ENCODE assay signal across 34 cellular contexts in the genomic region with DNA sequence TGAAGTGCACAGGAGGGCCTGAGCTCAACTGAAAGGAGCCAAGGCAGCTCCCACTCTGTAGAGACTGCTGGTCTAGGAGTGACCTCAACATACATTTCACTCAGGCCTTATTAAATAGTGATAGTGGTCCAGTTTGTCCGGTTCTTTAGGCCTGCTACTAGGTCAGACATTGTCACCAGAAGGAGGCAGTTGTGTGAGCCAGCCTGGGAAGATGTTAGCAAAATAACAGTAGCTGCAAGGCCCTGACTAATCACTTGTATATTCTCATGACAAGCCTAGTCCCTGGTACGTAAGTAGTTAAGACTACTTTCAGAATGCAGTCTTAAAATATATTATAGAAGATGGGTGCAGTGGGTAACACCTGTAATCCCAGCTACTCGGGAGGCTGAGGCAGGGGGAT.
DNase-seq lines count a peak whose midpoint lies in the region; ATAC-seq and TF ChIP-seq lines count a peak whose summit lies in the region.
"Had no signal": no experiment of that assay in that cellular context is flagged by ENCODE, and none has a peak within 500 bp of the region (broad histone marks: within the 10 kb centered on the region; RNA-seq: fewer than 3 reads in every experiment).

No MANE protein-coding gene starts in this region.

- H3K9me3 Mint-ChIP-seq in activated naive CD4-positive, alpha-beta T cell treated with anti-CD3 and anti-CD28 coated beads, Interleukin-2, amount 50 U/mL, for 72 hours, result peaks cover 0 to 4% of the 10 kb centered on the region in 2 donors
- H3K9me3 Mint-ChIP-seq: activated naive CD8-positive, alpha-beta T cell treated with anti-CD3 and anti-CD28 coated beads for 36 hours had no signal

- H3K36me3 Mint-ChIP-seq in activated naive CD4-positive, alpha-beta T cell treated with anti-CD3 and anti-CD28 coated beads, Interleukin-2, amount 50 U/mL, for 72 hours, result no peaks in the 10 kb centered on the region
- H3K36me3 Mint-ChIP-seq: activated naive CD8-positive, alpha-beta T cell treated with anti-CD3 and anti-CD28 coated beads for 36 hours; naive B cell; WTC11 had no signal

- ATAC-seq in right lobe of liver, result no peak
- ATAC-seq in activated naive CD4-positive, alpha-beta T cell treated with anti-CD3 and anti-CD28 coated beads, Interleukin-2, amount 50 U/mL, for 72 hours, result no peak
- ATAC-seq: K562, Panc1, psoas muscle, WTC11 had no signal

- H3K36me3 ChIP-seq in right lobe of liver, result no peaks in the 10 kb centered on the region
- H3K36me3 ChIP-seq: neutrophil, sigmoid colon, stomach, thyroid gland had no signal

- intact Hi-C loops in right lobe of liver (cut with DNase I), result no loop called here

- TF ChIP-seq CTCF in fibroblast of mammary gland (conservative IDR thresholded peaks at IDR 0.05; ENCODE audit: control insufficient read depth, insufficient read depth, low read depth, low read length), result no peak
- TF ChIP-seq CTCF in right lobe of liver (IDR thresholded peaks at IDR 0.05), result no peak

- H3K4me3 ChIP-seq in fibroblast of mammary gland (ENCODE audit: control insufficient read depth, low read depth, low read length), result no peak overlapping the region
- H3K4me3 ChIP-seq in right lobe of liver, result no peak overlapping the region
- H3K4me3 ChIP-seq: coronary artery, K562, psoas muscle, sigmoid colon, stomach, thyroid gland had no signal

- no peak for TF ChIP-seq POLR2A in right lobe of liver (IDR thresholded peaks at IDR 0.05)

- no peaks in the 10 kb centered on the region for H3K9me3 ChIP-seq in right lobe of liver
- H3K9me3 ChIP-seq: neutrophil, psoas muscle, sigmoid colon, stomach, thyroid gland had no signal

- no peak overlapping the region for H3K27ac ChIP-seq in right lobe of liver
- H3K27ac ChIP-seq: coronary artery, neutrophil, psoas muscle, sigmoid colon, stomach, thyroid gland had no signal

- no peak overlapping the region for H3K27ac Mint-ChIP-seq in activated naive CD4-positive, alpha-beta T cell treated with anti-CD3 and anti-CD28 coated beads, Interleukin-2, amount 50 U/mL, for 72 hours
- H3K27ac Mint-ChIP-seq: activated naive CD8-positive, alpha-beta T cell treated with anti-CD3 and anti-CD28 coated beads for 36 hours; activated T-cell treated with anti-CD3 and anti-CD28 coated beads, Interleukin-2, amount 50 U/mL, for 24 hours; naive B cell; WTC11 had no signal

- H3K4me1 ChIP-seq in right lobe of liver, result no peaks in the 10 kb centered on the region
- H3K4me1 ChIP-seq: psoas muscle, sigmoid colon, stomach, thyroid gland had no signal

- 76% methylated on average over 2 of the region's 3 CpGs for WGBS in right lobe of liver (ENCODE audit: insufficient coverage, low coverage, low lambda C conversion rate, missing lambda C conversion rate)

- DNase-seq in EH (ENCODE audit: low read depth) (peak; percentile 46), HT1080 (ENCODE audit: low read depth) (peak; percentile 46), T1000 (lab: John Stamatoyannopoulos, UW) (peak; percentile 7), fibroblast of mammary gland (ENCODE audit: low read depth) (peak; percentile 45), LoVo (ENCODE audit: low spot score) (no peak), right lobe of liver (no peak)
- DNase-seq in activated CD4-positive, CD25-positive, alpha-beta regulatory T cell treated with anti-CD3 and anti-CD28 coated beads, Interleukin-2, amount 50 U/mL, for 72 hours, result no peak
- no peak for DNase-seq in activated naive CD4-positive, alpha-beta T cell treated with anti-CD3 and anti-CD28 coated beads, Interleukin-2, amount 50 U/mL, for 72 hours (ENCODE audit: low spot score in 2 of 2)
- DNase-seq: activated effector memory CD4-positive, alpha-beta T cell treated with anti-CD3 and anti-CD28 coated beads, Interleukin-2, amount 50 U/mL, for 16 hours; activated naive CD8-positive, alpha-beta T cell treated with anti-CD3 and anti-CD28 coated beads for 36 hours; activated T-cell treated with anti-CD3 and anti-CD28 coated beads, Interleukin-2, amount 50 U/mL, for 24 hours; anterior cingulate cortex; effector CD8-positive, alpha-beta T cell; erythroblast; foreskin fibroblast; head of caudate nucleus; islet precursor cell; midbrain; MM.1S; naive B cell; NCI-H1417 treated with DMSO at 0.1 percent for 48 hours; NCI-H2081; NCI-H345; psoas muscle; sigmoid colon; stimulated activated CD4-positive, alpha-beta T cell treated with anti-CD3 and anti-CD28 coated beads, Interleukin-4, amount 100 ng/mL, for 1 hour; stomach; T-helper 9 cell; thyroid gland had no signal

- H3K27me3 ChIP-seq in right lobe of liver, result no peaks in the 10 kb centered on the region
- H3K27me3 ChIP-seq: neutrophil, sigmoid colon, stomach, thyroid gland had no signal

Comparison
In these comparisons a context has a peak if more than half of its experiments do, and no peak if none do; other contexts are left out.
1. DNase-seq: peak in EH (single experiment), HT1080 (single experiment), T1000 (single experiment) and fibroblast of mammary gland (single experiment); none in activated CD4-positive, CD25-positive, alpha-beta regulatory T cell treated with anti-CD3 and anti-CD28 coated beads, Interleukin-2, amount 50 U/mL, for 72 hours (single experiment), LoVo (single experiment), right lobe of liver (0 of 3) and activated naive CD4-positive, alpha-beta T cell treated with anti-CD3 and anti-CD28 coated beads, Interleukin-2, amount 50 U/mL, for 72 hours (0 of 2).